Comparison of ENCODE assay signal across 12 cellular contexts in genomic region chr12:2548095-2548494, GRCh38.
"Had no signal": no experiment of that assay in that cellular context is flagged by ENCODE, and none has a peak within 500 bp of the region (broad histone marks: within the 10 kb centered on the region; RNA-seq: fewer than 3 reads in every experiment).

No MANE protein-coding gene starts in this region.

- H3K4me2 ChIP-seq: hepatocyte, neural progenitor cell had no signal

- DNase-seq: activated CD4-positive, alpha-beta memory T cell treated with anti-CD3 and anti-CD28 coated beads for 36 hours; activated gamma-delta T cell; activated T-cell treated with anti-CD3 and anti-CD28 coated beads, Interleukin-2, amount 50 U/mL, for 48 hours; retina; thyroid gland had no signal

- H3K27ac ChIP-seq: hepatocyte, neural progenitor cell, parathyroid adenoma, skin epidermis, thyroid gland had no signal

- ATAC-seq: gastroesophageal sphincter had no signal

- H2AFZ ChIP-seq: hepatocyte, neural progenitor cell, parathyroid adenoma had no signal

- FAIRE-seq: colon, endothelial cell of umbilical vein had no signal

- H3K36me3 ChIP-seq: neural progenitor cell, thyroid gland had no signal

- H3K4me3 ChIP-seq: gastroesophageal sphincter, hepatocyte, neural progenitor cell, skin epidermis, thyroid gland had no signal

- H3K4me1 ChIP-seq: parathyroid adenoma, thyroid gland had no signal

- H3K79me2 ChIP-seq: hepatocyte, parathyroid adenoma had no signal

- H3K9ac ChIP-seq: neural progenitor cell, parathyroid adenoma had no signal

- H3K27me3 ChIP-seq: gastroesophageal sphincter, neural progenitor cell, thyroid gland had no signal

- H3K9me3 ChIP-seq: gastroesophageal sphincter, thyroid gland had no signal
